8 cellular contexts compared by ENCODE assay signal in genomic region chr19:11505032-11505503, GRCh38. TPM values are rescaled to one million over a fixed set of nuclear protein-coding genes. Genes with fewer than 3 reads are reported as not detected.
DNase-seq lines count a peak whose midpoint lies in the region; ATAC-seq and TF ChIP-seq lines count a peak whose summit lies in the region.

No MANE protein-coding gene starts in this region.

- TF ChIP-seq POLR2A in NB4 (IDR thresholded peaks at IDR 0.05; ENCODE audit: extremely low read depth, insufficient read length) = no peak
- TF ChIP-seq POLR2A in testis (IDR thresholded peaks at IDR 0.05) = no peak

- H3K27ac ChIP-seq in SK-N-MC (peak overlapping the region; percentile 84), testis (peak overlapping the region; percentile 89 to 93)

- H3K27me3 ChIP-seq in testis = no peaks in the 10 kb centered on the region

- peak overlapping the region; percentile 86 for H3K4me3 Mint-ChIP-seq in activated naive CD4-positive, alpha-beta T cell treated with anti-CD3 and anti-CD28 coated beads, Interleukin-2, amount 50 U/mL, for 24 hours

- TF ChIP-seq CTCF in NB4 (IDR thresholded peaks at IDR 0.05; ENCODE audit: low read depth, low read length) (no peak), omental fat pad (IDR thresholded peaks at IDR 0.05) (no peak), testis (IDR thresholded peaks at IDR 0.05) (no peak)

- ATAC-seq in HG02588 (IDR thresholded peaks at IDR 0.05; ENCODE audit: unreplicated experiment) = peak; percentile 82
- ATAC-seq in omental fat pad (ENCODE audit: low FRiP score) = peak; percentile 98

- WGBS in testis, 2 donors = 0% methylated on average over 2 to 20 of the region's 33 CpGs

- H3K27ac Mint-ChIP-seq in activated naive CD4-positive, alpha-beta T cell treated with anti-CD3 and anti-CD28 coated beads, Interleukin-2, amount 50 U/mL, for 24 hours = peak overlapping the region; percentile 82

- no peaks in the 10 kb centered on the region for H3K36me3 Mint-ChIP-seq in activated naive CD4-positive, alpha-beta T cell treated with anti-CD3 and anti-CD28 coated beads, Interleukin-2, amount 50 U/mL, for 24 hours

- DNase-seq in GM04503 (ENCODE audit: low read depth) (peak; percentile 65), NB4 (ENCODE audit: low read depth) (peak; percentile 94), SK-N-MC (ENCODE audit: low read depth, low spot score) (peak; percentile 50), glomerular visceral epithelial cell (ENCODE audit: extremely low spot score) (peak; percentile 98), omental fat pad (ENCODE audit: low spot score) (peak; percentile 91), testis (peak; percentile 98)

- peak overlapping the region; percentile 81 for H3K9ac ChIP-seq in SK-N-MC (ENCODE audit: insufficient read length)

- peaks cover 8% of the 10 kb centered on the region for H3K4me1 ChIP-seq in testis

- no peaks in the 10 kb centered on the region for H3K27me3 Mint-ChIP-seq in activated naive CD4-positive, alpha-beta T cell treated with anti-CD3 and anti-CD28 coated beads, Interleukin-2, amount 50 U/mL, for 24 hours

- peak overlapping the region; percentile 49 for H3K4me3 ChIP-seq in NB4 (ENCODE audit: low read depth, low read length)
- peak overlapping the region; percentile 93 for H3K4me3 ChIP-seq in SK-N-MC
- peak overlapping the region; percentile 89 to 99 for H3K4me3 ChIP-seq in testis

- H3K4me1 Mint-ChIP-seq in activated naive CD4-positive, alpha-beta T cell treated with anti-CD3 and anti-CD28 coated beads, Interleukin-2, amount 50 U/mL, for 24 hours = peaks cover 14% of the 10 kb centered on the region

- no peaks in the 10 kb centered on the region for H3K9me3 Mint-ChIP-seq in activated naive CD4-positive, alpha-beta T cell treated with anti-CD3 and anti-CD28 coated beads, Interleukin-2, amount 50 U/mL, for 24 hours

- H3K36me3 ChIP-seq in SK-N-MC (ENCODE audit: insufficient read depth, low read length) = no peaks in the 10 kb centered on the region
- no peaks in the 10 kb centered on the region for H3K36me3 ChIP-seq in testis (ENCODE audit: low read depth, missing control alignments)

- H3K9me3 ChIP-seq in SK-N-MC (ENCODE audit: low read depth, low read length) = no peaks in the 10 kb centered on the region
- no peaks in the 10 kb centered on the region for H3K9me3 ChIP-seq in testis

- intact Hi-C loops in testis (cut with DNase I; ENCODE audit: low total_unique reads) = no loop called here

RNA-seq across cellular contexts. Expression of gene ZNF653, which starts 0.6 kb away (rescaled TPM):
- 1 to 10 TPM; 3.3 to 8.4 (median 5.3) TPM for total RNA-seq in omental fat pad
- 10 to 100 TPM; 36.8 to 53.3 TPM for total RNA-seq in testis
- 45.9 TPM for polyA plus RNA-seq in testis (ENCODE audit: insufficient read depth, low read depth, low replicate concordance)

RNA-seq across cellular contexts. Expression of gene ECSIT, which starts 23.9 kb away (rescaled TPM):
- total RNA-seq in omental fat pad (10 to 100 TPM; 25.0 to 63.1 (median 33.2) TPM), testis (10 to 100 TPM; 45.4 to 58.7 TPM)
- 28.9 TPM for polyA plus RNA-seq in testis (ENCODE audit: insufficient read depth, low read depth, low replicate concordance)

RNA-seq across cellular contexts. Expression of gene ELAVL3, which starts 24.2 kb away (rescaled TPM):
- total RNA-seq in omental fat pad (not detected), testis (1 to 10 TPM; 6.1 to 7.5 TPM)
- polyA plus RNA-seq in testis (ENCODE audit: insufficient read depth, low read depth, low replicate concordance) = 0.74 TPM

RNA-seq across cellular contexts. Expression of gene CNN1, which starts 33.6 kb away (rescaled TPM):
- total RNA-seq in omental fat pad = 10 to 100 TPM in 2 of 4 donors, 1 to 10 TPM in 2; 6.4 to 43.8 (median 14.5) TPM
- total RNA-seq in testis = 100 to 1,000 TPM; 130 to 151 TPM
- 218 TPM for polyA plus RNA-seq in testis (ENCODE audit: insufficient read depth, low read depth, low replicate concordance)

RNA-seq across cellular contexts. Expression of gene ELOF1, which starts 54.0 kb away (rescaled TPM):
- 10 to 100 TPM; 32.0 to 39.8 (median 33.7) TPM for total RNA-seq in omental fat pad
- 100 to 1,000 TPM; 131 to 184 TPM for total RNA-seq in testis
- 262 TPM for polyA plus RNA-seq in testis (ENCODE audit: insufficient read depth, low read depth, low replicate concordance)

Comparison
In these comparisons a context has a peak if more than half of its experiments do, and no peak if none do; other contexts are left out.
1. Peak in every context shown above with its lines: DNase-seq, ATAC-seq, H3K4me3 ChIP-seq and H3K27ac ChIP-seq.
2. RNA of gene ZNF653, which starts 0.6 kb away (total RNA-seq): 36.8 to 53.3 TPM in testis; 3.3 to 8.4 TPM in omental fat pad; every median in the first group is over 4 times any median in the second.
3. RNA of gene ELAVL3, which starts 24.2 kb away (total RNA-seq): 6.1 to 7.5 TPM in testis; not detected in omental fat pad; every median in the first group is over 4 times any median in the second.